1 cellular context compared by ENCODE assay signal in genomic region chr2:208713066-208713465, GRCh38.
TF ChIP-seq lines count a peak whose summit lies in the region.

No MANE protein-coding gene starts in this region.

TF ChIP-seq in H1, 55 proteins besides CTCF, POLR2A, EP300 and RAD21 (continued from another document):
- TF ChIP-seq SAP30 (IDR thresholded peaks at IDR 0.05; ENCODE audit: insufficient read depth, insufficient replicate concordance, low read length) (no peak), ZNF274 (IDR thresholded peaks at IDR 0.05; ENCODE audit: borderline replicate concordance, extremely low read depth, low read length) (no peak)
